Comparison of ENCODE assay signal across 1 cellular context in the genomic region with DNA sequence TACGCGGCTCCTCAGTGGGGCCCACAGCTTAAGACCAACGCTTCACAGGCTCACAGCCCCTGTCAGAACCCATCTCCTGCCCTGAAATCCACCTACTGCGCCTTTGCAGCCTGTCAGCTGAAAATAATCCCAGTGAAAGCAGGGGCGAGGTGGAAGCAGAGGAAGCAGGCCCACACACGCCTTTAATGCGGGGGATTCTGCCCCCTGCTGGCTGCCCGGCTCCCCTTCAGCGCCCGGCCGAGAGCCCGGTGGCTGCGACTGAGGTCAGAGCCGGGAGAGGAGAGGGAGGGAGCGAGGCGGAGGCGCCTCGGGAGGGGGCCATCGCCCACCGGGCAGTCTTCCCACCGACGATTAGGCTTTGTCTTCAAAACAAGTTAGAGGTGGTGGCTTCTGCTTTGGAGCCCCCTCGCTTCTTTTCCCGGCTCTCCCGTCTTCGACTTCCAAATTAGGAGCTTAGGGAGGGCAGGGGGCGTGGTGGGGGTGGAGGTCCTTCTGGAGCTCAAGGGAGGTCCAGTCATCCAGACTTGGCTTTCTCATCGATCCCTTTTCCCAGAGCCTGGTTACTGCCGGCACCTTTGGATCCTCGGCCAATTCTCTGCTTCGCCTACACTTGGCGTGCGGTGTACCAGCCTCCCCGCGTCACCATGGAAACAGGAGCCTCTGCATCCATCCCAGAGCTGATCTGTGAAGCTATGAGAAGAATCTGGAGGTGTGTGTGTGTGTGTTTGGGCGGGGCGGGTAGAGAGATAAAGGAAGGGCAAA.
TF ChIP-seq lines count a peak whose summit lies in the region.

No MANE protein-coding gene starts in this region.

TF ChIP-seq in A549, 52 proteins besides CTCF, POLR2A, EP300 and RAD21 (continued from another document):
- TF ChIP-seq FOXS1 (CRISPR knock-in tag; IDR thresholded peaks at IDR 0.05) (no peak), HOXB13 (CRISPR knock-in tag; IDR thresholded peaks at IDR 0.05; ENCODE audit: low read depth) (no peak), HOXB5 (CRISPR knock-in tag; IDR thresholded peaks at IDR 0.05) (no peak), NPAS2 (CRISPR knock-in tag; IDR thresholded peaks at IDR 0.05; ENCODE audit: borderline replicate concordance) (no peak), ZC3H11A (IDR thresholded peaks at IDR 0.05) (no peak), MYC (IDR thresholded peaks at IDR 0.05; ENCODE audit: borderline replicate concordance, low read length) (no peak), JUN (IDR thresholded peaks at IDR 0.05) (0 out of 5 replicates have a peak, but pooled peaks of 1 of the 2 experiments have one; percentile 20), SMC3 (IDR thresholded peaks at IDR 0.05) (peak; percentile 100), SREBF2 (IDR thresholded peaks at IDR 0.05) (no peak), TFCP2L1 (CRISPR knock-in tag; IDR thresholded peaks at IDR 0.05) (no peak), HEYL (CRISPR knock-in tag; IDR thresholded peaks at IDR 0.05) (no peak), ESRRA (IDR thresholded peaks at IDR 0.05; ENCODE audit: borderline replicate concordance, low read length) (no peak), CHD4 (IDR thresholded peaks at IDR 0.05; ENCODE audit: borderline replicate concordance) (no peak), CBX8 (IDR thresholded peaks at IDR 0.05) (no peak), TP53 (CRISPR knock-in tag; IDR thresholded peaks at IDR 0.05) (0 out of 2 replicates have a peak, but pooled peaks have one; percentile 30), RFX5 (IDR thresholded peaks at IDR 0.05) (no peak), FOSB (CRISPR knock-in tag; IDR thresholded peaks at IDR 0.05) (no peak), ZFP36 (IDR thresholded peaks at IDR 0.05; ENCODE audit: borderline replicate concordance, partially characterized antibody) (no peak)
- TF ChIP-seq, protein P1, sequence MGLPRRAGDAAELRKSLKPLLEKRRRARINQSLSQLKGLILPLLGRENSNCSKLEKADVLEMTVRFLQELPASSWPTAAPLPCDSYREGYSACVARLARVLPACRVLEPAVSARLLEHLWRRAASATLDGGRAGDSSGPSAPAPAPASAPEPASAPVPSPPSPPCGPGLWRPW (IDR thresholded peaks at IDR 0.05) = no peak
- TF ChIP-seq, protein P2, sequence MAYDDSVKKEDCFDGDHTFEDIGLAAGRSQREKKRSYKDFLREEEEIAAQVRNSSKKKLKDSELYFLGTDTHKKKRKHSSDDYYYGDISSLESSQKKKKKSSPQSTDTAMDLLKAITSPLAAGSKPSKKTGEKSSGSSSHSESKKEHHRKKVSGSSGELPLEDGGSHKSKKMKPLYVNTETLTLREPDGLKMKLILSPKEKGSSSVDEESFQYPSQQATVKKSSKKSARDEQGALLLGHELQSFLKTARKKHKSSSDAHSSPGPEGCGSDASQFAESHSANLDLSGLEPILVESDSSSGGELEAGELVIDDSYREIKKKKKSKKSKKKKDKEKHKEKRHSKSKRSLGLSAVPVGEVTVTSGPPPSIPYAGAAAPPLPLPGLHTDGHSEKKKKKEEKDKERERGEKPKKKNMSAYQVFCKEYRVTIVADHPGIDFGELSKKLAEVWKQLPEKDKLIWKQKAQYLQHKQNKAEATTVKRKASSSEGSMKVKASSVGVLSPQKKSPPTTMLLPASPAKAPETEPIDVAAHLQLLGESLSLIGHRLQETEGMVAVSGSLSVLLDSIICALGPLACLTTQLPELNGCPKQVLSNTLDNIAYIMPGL (CRISPR knock-in tag; IDR thresholded peaks at IDR 0.05; ENCODE audit: borderline replicate concordance) = 0 out of 2 replicates have a peak, but pooled peaks have one; percentile 61
- TF ChIP-seq, protein P3, sequence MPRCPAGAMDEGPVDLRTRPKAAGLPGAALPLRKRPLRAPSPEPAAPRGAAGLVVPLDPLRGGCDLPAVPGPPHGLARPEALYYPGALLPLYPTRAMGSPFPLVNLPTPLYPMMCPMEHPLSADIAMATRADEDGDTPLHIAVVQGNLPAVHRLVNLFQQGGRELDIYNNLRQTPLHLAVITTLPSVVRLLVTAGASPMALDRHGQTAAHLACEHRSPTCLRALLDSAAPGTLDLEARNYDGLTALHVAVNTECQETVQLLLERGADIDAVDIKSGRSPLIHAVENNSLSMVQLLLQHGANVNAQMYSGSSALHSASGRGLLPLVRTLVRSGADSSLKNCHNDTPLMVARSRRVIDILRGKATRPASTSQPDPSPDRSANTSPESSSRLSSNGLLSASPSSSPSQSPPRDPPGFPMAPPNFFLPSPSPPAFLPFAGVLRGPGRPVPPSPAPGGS (IDR thresholded peaks at IDR 0.05) = no peak
- TF ChIP-seq, protein P4, sequence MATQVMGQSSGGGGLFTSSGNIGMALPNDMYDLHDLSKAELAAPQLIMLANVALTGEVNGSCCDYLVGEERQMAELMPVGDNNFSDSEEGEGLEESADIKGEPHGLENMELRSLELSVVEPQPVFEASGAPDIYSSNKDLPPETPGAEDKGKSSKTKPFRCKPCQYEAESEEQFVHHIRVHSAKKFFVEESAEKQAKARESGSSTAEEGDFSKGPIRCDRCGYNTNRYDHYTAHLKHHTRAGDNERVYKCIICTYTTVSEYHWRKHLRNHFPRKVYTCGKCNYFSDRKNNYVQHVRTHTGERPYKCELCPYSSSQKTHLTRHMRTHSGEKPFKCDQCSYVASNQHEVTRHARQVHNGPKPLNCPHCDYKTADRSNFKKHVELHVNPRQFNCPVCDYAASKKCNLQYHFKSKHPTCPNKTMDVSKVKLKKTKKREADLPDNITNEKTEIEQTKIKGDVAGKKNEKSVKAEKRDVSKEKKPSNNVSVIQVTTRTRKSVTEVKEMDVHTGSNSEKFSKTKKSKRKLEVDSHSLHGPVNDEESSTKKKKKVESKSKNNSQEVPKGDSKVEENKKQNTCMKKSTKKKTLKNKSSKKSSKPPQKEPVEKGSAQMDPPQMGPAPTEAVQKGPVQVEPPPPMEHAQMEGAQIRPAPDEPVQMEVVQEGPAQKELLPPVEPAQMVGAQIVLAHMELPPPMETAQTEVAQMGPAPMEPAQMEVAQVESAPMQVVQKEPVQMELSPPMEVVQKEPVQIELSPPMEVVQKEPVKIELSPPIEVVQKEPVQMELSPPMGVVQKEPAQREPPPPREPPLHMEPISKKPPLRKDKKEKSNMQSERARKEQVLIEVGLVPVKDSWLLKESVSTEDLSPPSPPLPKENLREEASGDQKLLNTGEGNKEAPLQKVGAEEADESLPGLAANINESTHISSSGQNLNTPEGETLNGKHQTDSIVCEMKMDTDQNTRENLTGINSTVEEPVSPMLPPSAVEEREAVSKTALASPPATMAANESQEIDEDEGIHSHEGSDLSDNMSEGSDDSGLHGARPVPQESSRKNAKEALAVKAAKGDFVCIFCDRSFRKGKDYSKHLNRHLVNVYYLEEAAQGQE (IDR thresholded peaks at IDR 0.05) = no peak
